8 cellular contexts compared by ENCODE assay signal in the genomic region with DNA sequence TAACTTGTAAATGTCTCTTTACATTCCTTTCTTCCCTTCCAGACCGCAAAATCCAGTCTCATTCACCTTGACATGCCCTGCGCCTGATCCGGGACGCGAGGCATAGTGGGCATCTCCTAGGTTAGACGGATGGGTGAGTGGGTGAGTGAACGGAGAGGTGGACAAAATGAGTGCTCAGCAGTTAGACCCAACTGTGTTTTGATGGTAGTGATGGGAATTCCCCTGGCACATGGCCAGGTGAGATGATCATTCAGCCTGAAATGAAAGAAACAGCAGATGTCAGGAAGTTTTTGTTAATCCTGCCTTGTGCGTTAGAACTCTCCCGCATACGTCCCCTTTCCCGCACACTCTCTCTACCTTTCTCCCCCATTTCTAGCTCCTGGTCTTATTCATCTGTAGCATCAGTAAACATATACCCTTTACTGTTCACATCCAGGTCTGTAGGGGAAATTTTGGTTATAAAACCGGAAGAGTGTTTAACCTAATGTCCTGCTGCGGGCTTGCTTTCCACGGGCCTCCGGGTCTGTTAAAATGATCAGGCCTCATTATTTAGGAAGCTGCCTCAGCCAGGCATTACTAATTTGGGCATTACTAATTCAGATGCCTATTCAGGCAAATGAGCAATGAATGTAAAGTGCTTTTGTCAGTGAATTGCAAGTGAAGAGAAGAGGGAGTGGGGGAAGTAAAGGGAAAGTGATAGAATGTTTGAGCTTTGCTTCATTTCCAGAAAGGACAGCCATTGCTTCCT.
DNase-seq lines count a peak whose midpoint lies in the region; ATAC-seq, FAIRE-seq and TF ChIP-seq lines count a peak whose summit lies in the region.

No MANE protein-coding gene starts in this region.

- DNase-seq in T-helper 1 cell (peak; percentile 9 to 42 (median 30)), caudate nucleus (lab: John Stamatoyannopoulos, UW) (no peak), osteocyte (ENCODE audit: extremely low spot score, unreplicated experiment) (no peak), HEK293T (ENCODE audit: extremely low spot score) (no peak), NCI-H1092 (lab: John Stamatoyannopoulos, UW) (no peak), kidney (no peak)

- ATAC-seq in HG02623 (IDR thresholded peaks at IDR 0.05; ENCODE audit: unreplicated experiment), result peak; percentile 51

- no peak overlapping the region for H3K27ac ChIP-seq in DOHH2 (ENCODE audit: low read depth, low read length)
- H3K27ac ChIP-seq in caudate nucleus (ENCODE audit: low read depth, low read length), result peak overlapping the region; percentile 3
- peak overlapping the region in 1 of 2 donors; percentile 5 for H3K27ac ChIP-seq in kidney (ENCODE audit: low read depth in 2 of 2, low read length in 2 of 2)

- no peaks in the 10 kb centered on the region for H3K9me3 Mint-ChIP-seq in osteocyte (ENCODE audit: unreplicated experiment)

- peak overlapping the region; percentile 80 for H3K27ac Mint-ChIP-seq in osteocyte (ENCODE audit: unreplicated experiment)

- H3K36me3 Mint-ChIP-seq in osteocyte (ENCODE audit: unreplicated experiment), result peaks cover 4% of the 10 kb centered on the region

- no peaks in the 10 kb centered on the region for H3K27me3 ChIP-seq in DOHH2 (ENCODE audit: control insufficient read depth, low read length)

- POLR2A ChIA-PET in HEK293T (lab: Yijun Ruan, JAX), result no interaction called here

- peaks cover 33% of the 10 kb centered on the region for H3K4me1 Mint-ChIP-seq in osteocyte (ENCODE audit: unreplicated experiment)

- no peak for TF ChIP-seq CTCF in DOHH2 (IDR thresholded peaks at IDR 0.05; ENCODE audit: low read depth, low read length, poor library complexity, severe bottlenecking)
- TF ChIP-seq CTCF in osteocyte (IDR thresholded peaks at IDR 0.05), result no peak
- no peak for TF ChIP-seq CTCF in kidney (IDR thresholded peaks at IDR 0.05; ENCODE audit: borderline replicate concordance, extremely low read depth, insufficient read depth)

- H3K4me1 ChIP-seq in DOHH2 (ENCODE audit: control insufficient read depth, low read length) (peaks cover 28% of the 10 kb centered on the region), kidney (ENCODE audit: control insufficient read depth in 1 of 2, insufficient read depth in 1 of 2, low read depth in 1 of 2, low read length in 2 of 2) (peaks cover 6 to 8% of the 10 kb centered on the region in 2 donors)

- intact Hi-C loops in kidney (cut with DNase I), result no loop called here

- H3K27me3 Mint-ChIP-seq in osteocyte (ENCODE audit: unreplicated experiment), result no peaks in the 10 kb centered on the region

- H3K4me3 Mint-ChIP-seq in osteocyte (ENCODE audit: unreplicated experiment), result no peak overlapping the region

- CTCF ChIA-PET in HEK293T (lab: Yijun Ruan, JAX), result no interaction called here

- no peaks in the 10 kb centered on the region for H3K79me2 ChIP-seq in DOHH2 (ENCODE audit: control insufficient read depth, low read length)

- no peaks in the 10 kb centered on the region for H3K9me3 ChIP-seq in DOHH2 (ENCODE audit: control insufficient read depth, insufficient read depth, low read length)
- no peaks in the 10 kb centered on the region for H3K9me3 ChIP-seq in kidney (ENCODE audit: control insufficient read depth in 1 of 2, low read length in 2 of 2)

- H3K9ac ChIP-seq in kidney (ENCODE audit: low read length in 2 of 2), result no peak overlapping the region

- no peaks in the 10 kb centered on the region for H3K36me3 ChIP-seq in DOHH2 (ENCODE audit: control insufficient read depth, low read length)
- H3K36me3 ChIP-seq in kidney (ENCODE audit: control insufficient read depth in 1 of 2, insufficient read depth in 2 of 2, low read length in 2 of 2), result no peaks in the 10 kb centered on the region

- no peaks in the 10 kb centered on the region for H4K20me1 ChIP-seq in DOHH2 (ENCODE audit: control insufficient read depth, insufficient read depth, low read depth, low read length)

- 0 out of 2 replicates have a peak overlapping the region, but pooled peaks have one; percentile 1 for H3K4me2 ChIP-seq in DOHH2 (ENCODE audit: low read length)

- no peaks in the 10 kb centered on the region for H3F3A ChIP-seq in DOHH2 (ENCODE audit: control insufficient read depth, insufficient read depth)

- FAIRE-seq in kidney (lab: Jason Lieb, UNC), result no peak

- no peaks in the 10 kb centered on the region for H3K9me2 ChIP-seq in DOHH2 (replicated peaks; ENCODE audit: control insufficient read depth, low read length)

- no peak overlapping the region for H3K4me3 ChIP-seq in DOHH2 (ENCODE audit: low read length)
- H3K4me3 ChIP-seq in kidney (ENCODE audit: low read length in 2 of 2), result no peak overlapping the region

TF ChIP-seq in HEK293T, 16 proteins besides CTCF, POLR2A, EP300 and RAD21:
- TF ChIP-seq ELF4 (IDR thresholded peaks at IDR 0.05) (no peak), SP1 (IDR thresholded peaks at IDR 0.05) (no peak)

Comparison
In these comparisons a context has a peak if more than half of its experiments do, and no peak if none do; other contexts are left out.
1. DNase-seq: peak in T-helper 1 cell (5 of 5); none in caudate nucleus (0 of 61), osteocyte (single experiment), HEK293T (single experiment), NCI-H1092 (single experiment) and kidney (single experiment).